8 cellular contexts compared by ENCODE assay signal in the genomic region with DNA sequence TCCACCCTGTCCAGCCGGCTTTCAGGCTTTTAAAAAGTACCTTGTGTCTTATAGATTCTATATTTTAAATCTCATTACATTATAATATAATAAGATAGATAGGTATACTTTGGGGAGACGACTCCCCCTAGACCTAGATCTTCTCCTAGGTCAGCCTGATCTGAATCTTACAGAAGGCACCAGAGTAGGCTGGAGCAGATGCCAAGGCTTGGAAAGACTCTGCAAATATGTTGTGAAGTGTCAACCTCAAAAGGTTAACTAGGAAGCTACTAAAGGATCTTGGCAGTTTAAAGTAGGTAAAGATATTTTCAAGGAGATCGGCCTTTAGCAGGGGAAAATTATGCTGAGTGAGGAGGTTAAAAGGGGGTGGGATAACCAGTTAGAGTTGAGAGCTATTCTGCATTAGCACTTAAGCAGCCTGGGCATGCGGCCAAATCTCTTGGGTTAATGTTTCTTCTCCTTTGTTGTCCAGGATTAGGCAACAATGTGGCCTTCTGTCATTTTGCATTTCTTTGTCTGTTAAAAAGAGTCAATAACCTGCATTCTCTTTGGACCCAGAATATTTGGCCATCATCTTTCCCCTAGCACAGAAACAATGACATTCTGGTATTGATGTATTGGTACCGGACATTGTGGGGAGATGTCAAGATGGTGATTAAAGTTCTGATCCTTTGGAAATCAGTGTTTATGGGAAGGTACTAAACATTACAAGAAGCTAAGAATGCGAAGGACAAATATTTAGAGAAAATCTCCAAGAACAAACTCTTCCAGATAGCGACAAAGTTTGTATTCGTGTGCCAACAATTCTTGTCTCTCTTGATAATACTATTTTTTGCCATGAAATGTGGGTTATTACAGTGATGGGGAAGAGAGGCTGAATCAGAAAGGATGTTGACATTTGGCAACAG. TPM values are rescaled to one million over a fixed set of nuclear protein-coding genes. Genes with fewer than 3 reads are reported as not detected.
DNase-seq lines count a peak whose midpoint lies in the region; ATAC-seq and TF ChIP-seq lines count a peak whose summit lies in the region.

No MANE protein-coding gene starts in this region.

- no peak overlapping the region for H3K4me2 ChIP-seq in SK-N-SH

- intact Hi-C loops in heart left ventricle (cut with DNase I): no loop called here
- intact Hi-C loops in spleen (cut with DNase I; ENCODE audit: low total_unique reads): no loop called here
- intact Hi-C loops in esophagus muscularis mucosa (cut with DNase I): no loop called here

- POLR2A ChIA-PET in SK-N-SH (lab: Yijun Ruan, JAX): no interaction called here

- 68% methylated on average over 8 of the region's 8 CpGs for WGBS in SK-N-SH (ENCODE audit: low lambda C conversion rate)
- WGBS in heart left ventricle, 4 donors: 53 to 58% (median 55%) methylated on average over 8 of the region's 8 CpGs
- 58 to 70% (median 62%) methylated on average over 8 of the region's 8 CpGs for WGBS in spleen, 5 donors
- WGBS in esophagus muscularis mucosa: 51% methylated on average over 8 of the region's 8 CpGs

- CTCF ChIA-PET in SK-N-SH (lab: Yijun Ruan, JAX): interaction anchor here (0.6 to 3.0 kb wide), 6 partner anchors 8 to 295 kb away, joined by 3 to 14 read pairs (median 3); no protein-coding TSS in a partner anchor

- H3K4me3 ChIP-seq in BE2C (ENCODE audit: low read depth, low read length) (no peak overlapping the region), SK-N-SH (ENCODE audit: low read depth in 2 of 2, low read length in 1 of 2) (no peak overlapping the region), heart left ventricle (no peak overlapping the region), spleen (no peak overlapping the region), esophagus muscularis mucosa (no peak overlapping the region)

- TF ChIP-seq EP300 in SK-N-SH (IDR thresholded peaks at IDR 0.05; ENCODE audit: borderline replicate concordance in 1 of 2, low read depth in 1 of 2, low read length in 1 of 2): no peak
- TF ChIP-seq EP300 in esophagus muscularis mucosa (IDR thresholded peaks at IDR 0.05): no peak

- H4K20me1 ChIP-seq in SK-N-SH (ENCODE audit: insufficient read depth): no peaks in the 10 kb centered on the region

- DNase-seq in BE2C (peak; percentile 90), NCI-H1417 (lab: John Stamatoyannopoulos, UW) (peak; percentile 88 to 99 (median 98)), SK-N-SH (peak; percentile 68), heart left ventricle (peak; percentile 75 to 93 (median 80)), spleen (peak; percentile 84), esophagus muscularis mucosa (ENCODE audit: extremely low spot score) (no peak)

- TF ChIP-seq POLR2A in heart left ventricle (IDR thresholded peaks at IDR 0.05) (no peak), spleen (IDR thresholded peaks at IDR 0.05) (no peak), esophagus muscularis mucosa (IDR thresholded peaks at IDR 0.05; ENCODE audit: low read depth) (no peak)

- no peaks in the 10 kb centered on the region for H3K9me3 ChIP-seq in BE2C
- no peaks in the 10 kb centered on the region for H3K9me3 ChIP-seq in SK-N-SH
- H3K9me3 ChIP-seq in heart left ventricle: no peaks in the 10 kb centered on the region
- no peaks in the 10 kb centered on the region for H3K9me3 ChIP-seq in spleen
- H3K9me3 ChIP-seq in esophagus muscularis mucosa: no peaks in the 10 kb centered on the region

- no peaks in the 10 kb centered on the region for H3K79me2 ChIP-seq in SK-N-SH (ENCODE audit: insufficient read depth)

- ATAC-seq in heart left ventricle (peak; percentile 32 to 76 (median 68)), GM19452 (IDR thresholded peaks at IDR 0.05; ENCODE audit: unreplicated experiment) (no peak), HG03135 (IDR thresholded peaks at IDR 0.05; ENCODE audit: unreplicated experiment) (no peak)

- TF ChIP-seq RAD21 in SK-N-SH (IDR thresholded peaks at IDR 0.05; ENCODE audit: low read length): no peak

- no peak overlapping the region for H3K9ac ChIP-seq in SK-N-SH

- no peaks in the 10 kb centered on the region for H3F3A ChIP-seq in SK-N-SH (replicated peaks; ENCODE audit: insufficient read depth)

- TF ChIP-seq CTCF in BE2C (IDR thresholded peaks at IDR 0.05; ENCODE audit: low read depth, low read length): no peak
- no peak for TF ChIP-seq CTCF in SK-N-SH (IDR thresholded peaks at IDR 0.05)
- no peak for TF ChIP-seq CTCF in heart left ventricle (IDR thresholded peaks at IDR 0.05)
- no peak for TF ChIP-seq CTCF in spleen (IDR thresholded peaks at IDR 0.05 in 8 of 11, conservative IDR thresholded peaks at IDR 0.05 in 3 of 11)
- no peak for TF ChIP-seq CTCF in esophagus muscularis mucosa (IDR thresholded peaks at IDR 0.05)

- no peak overlapping the region for H2AFZ ChIP-seq in SK-N-SH (ENCODE audit: low read depth)

- H3K27ac ChIP-seq in SK-N-SH (ENCODE audit: low read depth in 2 of 2, low read length in 1 of 2): peak overlapping the region in 1 of 2 experiments; percentile 54; a peak in 2 of 4 replicates
- H3K27ac ChIP-seq in heart left ventricle: peak overlapping the region in 1 of 12 donors; percentile 68
- peak overlapping the region in 4 of 8 donors; percentile 7 to 36 (median 24) for H3K27ac ChIP-seq in spleen
- no peak overlapping the region for H3K27ac ChIP-seq in esophagus muscularis mucosa (replicated peaks in 1 of 4)

- no peaks in the 10 kb centered on the region for H3K27me3 ChIP-seq in BE2C
- H3K27me3 ChIP-seq in SK-N-SH (ENCODE audit: insufficient read depth): no peaks in the 10 kb centered on the region
- no peaks in the 10 kb centered on the region for H3K27me3 ChIP-seq in heart left ventricle
- no peaks in the 10 kb centered on the region for H3K27me3 ChIP-seq in spleen (replicated peaks in 1 of 7)
- no peaks in the 10 kb centered on the region for H3K27me3 ChIP-seq in esophagus muscularis mucosa

- H3K9me2 ChIP-seq in SK-N-SH: no peaks in the 10 kb centered on the region

- H3K4me1 ChIP-seq in BE2C (peaks cover 12% of the 10 kb centered on the region), SK-N-SH (ENCODE audit: control insufficient read depth in 1 of 2, insufficient read depth in 2 of 2, low read depth in 1 of 2, low read length in 1 of 2) (peaks cover 0 to 4% of the 10 kb centered on the region in 2 experiments; a peak in 1 of 4 replicates), heart left ventricle (peaks cover 0 to 37% (median 6%) of the 10 kb centered on the region in 12 donors), spleen (peaks cover 0 to 26% (median 11%) of the 10 kb centered on the region in 6 donors), esophagus muscularis mucosa (peaks cover 5 to 15% (median 9%) of the 10 kb centered on the region in 4 donors)

- H3K36me3 ChIP-seq in BE2C (no peaks in the 10 kb centered on the region), SK-N-SH (replicated peaks in 1 of 2; ENCODE audit: control insufficient read depth in 1 of 2, insufficient read depth in 2 of 2, low read length in 1 of 2) (no peaks in the 10 kb centered on the region), heart left ventricle (no peaks in the 10 kb centered on the region), spleen (no peaks in the 10 kb centered on the region), esophagus muscularis mucosa (no peaks in the 10 kb centered on the region)

TF ChIP-seq in SK-N-SH, 30 proteins besides CTCF, POLR2A, EP300 and RAD21:
- TF ChIP-seq, protein P1, sequence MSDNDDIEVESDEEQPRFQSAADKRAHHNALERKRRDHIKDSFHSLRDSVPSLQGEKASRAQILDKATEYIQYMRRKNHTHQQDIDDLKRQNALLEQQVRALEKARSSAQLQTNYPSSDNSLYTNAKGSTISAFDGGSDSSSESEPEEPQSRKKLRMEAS (IDR thresholded peaks at IDR 0.05; ENCODE audit: low read depth): no peak
- TF ChIP-seq MXI1 (IDR thresholded peaks at IDR 0.05; ENCODE audit: low read depth, low read length) (0 out of 2 replicates have a peak, but pooled peaks have one; percentile 24), RCOR1 (IDR thresholded peaks at IDR 0.05; ENCODE audit: low read length) (no peak), CHD2 (IDR thresholded peaks at IDR 0.05; ENCODE audit: low read length, partially characterized antibody) (peak; percentile 29), FOXM1 (IDR thresholded peaks at IDR 0.05; ENCODE audit: low read depth) (no peak), FOSL2 (IDR thresholded peaks at IDR 0.05; ENCODE audit: borderline replicate concordance, low read depth) (no peak), NFIC (IDR thresholded peaks at IDR 0.05; ENCODE audit: borderline replicate concordance) (peak; percentile 31; the same call in 1 of the 2 replicates)

RNA-seq across cellular contexts. Expression of a gene that starts 51.2 kb away (rescaled TPM):
- polyA plus RNA-seq in BE2C (2012; ENCODE audit: insufficient read depth, insufficient read length, low read depth): 28.6 TPM
- 33.8 and 45.5 TPM in 2 replicates for polyA plus RNA-seq in SK-N-SH (2012; rRNA removed)
- polyA plus RNA-seq in SK-N-SH (2012; cell fraction: cytosol; rRNA removed): 56.4 and 58.0 TPM in 2 replicates
- 14.6 and 42.4 TPM in 2 replicates for polyA plus RNA-seq in SK-N-SH (2012; cell fraction: nucleus; rRNA removed)
- total RNA-seq in heart left ventricle: 10 to 100 TPM; 15.5 to 25.4 (median 21.2) TPM
- polyA plus RNA-seq in heart left ventricle: 10 to 100 TPM in 1 of 2 donors, 1 to 10 TPM in 1; 5.5 to 21.9 TPM
- total RNA-seq in spleen: 10 to 100 TPM; 22.0 to 33.5 (median 28.1) TPM
- 10 to 100 TPM in 1 of 3 donors, 1 to 10 TPM in 2; 9.3 to 10.8 (median 9.4) TPM for polyA plus RNA-seq in spleen
- total RNA-seq in esophagus muscularis mucosa: 10 to 100 TPM; 32.4 to 48.0 (median 44.3) TPM

Comparison
In these comparisons a context has a peak if more than half of its experiments do, and no peak if none do; other contexts are left out.
1. ATAC-seq: peak in heart left ventricle (4 of 4); none in GM19452 (single experiment) and HG03135 (single experiment).